30 cellular contexts compared by ENCODE assay signal in the genomic region with DNA sequence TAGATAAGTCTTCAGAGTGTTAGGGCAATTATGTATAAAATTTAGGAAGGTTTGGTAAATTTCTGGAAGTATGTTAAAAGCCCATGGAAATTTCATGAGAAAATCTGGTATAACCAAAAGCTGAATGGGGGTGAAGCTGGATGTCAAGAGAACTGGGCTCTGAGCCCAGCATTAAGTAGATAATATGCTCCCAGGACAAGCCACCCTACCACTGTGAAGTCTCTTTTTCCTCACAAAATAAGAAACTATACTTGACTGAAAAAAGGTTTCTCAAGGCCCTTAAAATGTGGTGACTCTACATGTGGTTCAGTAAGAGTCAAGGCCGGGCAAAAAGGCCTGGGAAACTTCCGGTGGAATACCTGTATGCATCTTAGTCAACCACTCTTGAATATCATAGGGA.
"Had no signal": no experiment of that assay in that cellular context is flagged by ENCODE, and none has a peak within 500 bp of the region (broad histone marks: within the 10 kb centered on the region; RNA-seq: fewer than 3 reads in every experiment).

No MANE protein-coding gene starts in this region.

- H3K27ac Mint-ChIP-seq: activated CD4-positive, alpha-beta T cell treated with anti-CD3 and anti-CD28 coated beads, Interleukin-2, amount 10 ng/mL, durations not matched to agents 24 days and 14 days; activated CD8-positive, alpha-beta T cell treated with anti-CD3 and anti-CD28 coated beads for 36 hours; activated naive CD8-positive, alpha-beta T cell treated with anti-CD3 and anti-CD28 coated beads for 36 hours; activated T-cell treated with anti-CD3 and anti-CD28 coated beads, Interleukin-2, amount 50 U/mL, for 72 hours; activated T-helper 17 cell treated with anti-CD3 and anti-CD28 coated beads, Interleukin-2, amount 50 U/mL, for 72 hours had no signal

- H3K4me2 ChIP-seq: KMS-11, PC-9 had no signal

- H3K4me1 Mint-ChIP-seq: activated CD4-positive, alpha-beta T cell treated with anti-CD3 and anti-CD28 coated beads, Interleukin-2, amount 10 ng/mL, durations not matched to agents 24 days and 14 days; activated naive CD8-positive, alpha-beta T cell treated with anti-CD3 and anti-CD28 coated beads for 36 hours; activated T-helper 17 cell treated with anti-CD3 and anti-CD28 coated beads, Interleukin-2, amount 50 U/mL, for 72 hours; central memory CD8-positive, alpha-beta T cell had no signal

- H3K4me3 Mint-ChIP-seq: activated CD4-positive, alpha-beta T cell treated with anti-CD3 and anti-CD28 coated beads, Interleukin-2, amount 10 ng/mL, durations not matched to agents 24 days and 14 days; activated CD8-positive, alpha-beta T cell treated with anti-CD3 and anti-CD28 coated beads for 36 hours; activated naive CD8-positive, alpha-beta T cell treated with anti-CD3 and anti-CD28 coated beads for 36 hours; activated T-cell treated with anti-CD3 and anti-CD28 coated beads, Interleukin-2, amount 50 U/mL, for 72 hours; activated T-helper 17 cell treated with anti-CD3 and anti-CD28 coated beads, Interleukin-2, amount 50 U/mL, for 72 hours; central memory CD8-positive, alpha-beta T cell had no signal

- H3K9ac ChIP-seq: KMS-11 had no signal

- H3K4me1 ChIP-seq: SJCRH30 had no signal

- H3K4me3 ChIP-seq: PC-9, SJCRH30, SK-N-MC had no signal

- H3K27me3 Mint-ChIP-seq: activated CD8-positive, alpha-beta T cell treated with anti-CD3 and anti-CD28 coated beads for 36 hours had no signal

- H3K9me3 ChIP-seq: SJCRH30 had no signal

- DNase-seq: activated CD4-positive, alpha-beta T cell treated with anti-CD3 and anti-CD28 coated beads, Interleukin-2, amount 10 ng/mL, durations not matched to agents 24 days and 14 days; activated CD4-positive, alpha-beta T cell treated with anti-CD3 and anti-CD28 coated beads, Interleukin-2, amount 50 U/mL, for 4 hours; activated CD8-positive, alpha-beta T cell treated with anti-CD3 and anti-CD28 coated beads for 36 hours; activated effector memory CD4-positive, alpha-beta T cell treated with anti-CD3 and anti-CD28 coated beads, Interleukin-2, amount 50 U/mL, for 16 hours; activated naive CD4-positive, alpha-beta T cell; activated naive CD4-positive, alpha-beta T cell treated with anti-CD3 and anti-CD28 coated beads, Interleukin-2, amount 50 U/mL, for 16 hours; activated naive CD8-positive, alpha-beta T cell treated with anti-CD3 and anti-CD28 coated beads for 36 hours; activated T-cell treated with anti-CD3 and anti-CD28 coated beads, Interleukin-2, amount 50 U/mL, for 1 hour; activated T-cell treated with anti-CD3 and anti-CD28 coated beads, Interleukin-2, amount 50 U/mL, for 72 hours; amniotic stem cell; aorta; brain microvascular endothelial cell; NCI-H1092 treated with DMSO at 0.1 percent for 48 hours; NCI-H1417 treated with DMSO at 0.1 percent for 48 hours; NCI-H187 treated with DMSO at 0.1 percent for 48 hours; NCI-H2081; NCI-H226; NCI-H524; NCI-H69; NCI-H82; PC-9; SHP77; SJCRH30; T1000; WERI-Rb-1 had no signal

- ATAC-seq: activated CD8-positive, alpha-beta T cell treated with anti-CD3 and anti-CD28 coated beads for 36 hours; activated T-cell treated with anti-CD3 and anti-CD28 coated beads, Interleukin-2, amount 50 U/mL, for 72 hours; activated T-helper 17 cell treated with anti-CD3 and anti-CD28 coated beads, Interleukin-2, amount 50 U/mL, for 72 hours had no signal

- H2AFZ ChIP-seq: PC-9 had no signal

- H3K9me3 Mint-ChIP-seq: activated CD4-positive, alpha-beta T cell treated with anti-CD3 and anti-CD28 coated beads, Interleukin-2, amount 10 ng/mL, durations not matched to agents 24 days and 14 days; activated CD8-positive, alpha-beta T cell treated with anti-CD3 and anti-CD28 coated beads for 36 hours; activated naive CD8-positive, alpha-beta T cell treated with anti-CD3 and anti-CD28 coated beads for 36 hours; activated T-helper 17 cell treated with anti-CD3 and anti-CD28 coated beads, Interleukin-2, amount 50 U/mL, for 72 hours; central memory CD8-positive, alpha-beta T cell had no signal

- H3K27ac ChIP-seq: brain microvascular endothelial cell, KMS-11, PC-9, RWPE1, SJCRH30, SK-N-MC, WERI-Rb-1 had no signal

- H3K27me3 ChIP-seq: brain microvascular endothelial cell, SJCRH30 had no signal

- H3K36me3 ChIP-seq: brain microvascular endothelial cell, SJCRH30, WERI-Rb-1 had no signal

- H3K36me3 Mint-ChIP-seq: activated naive CD8-positive, alpha-beta T cell treated with anti-CD3 and anti-CD28 coated beads for 36 hours had no signal
